15 cellular contexts compared by ENCODE assay signal in the genomic region with DNA sequence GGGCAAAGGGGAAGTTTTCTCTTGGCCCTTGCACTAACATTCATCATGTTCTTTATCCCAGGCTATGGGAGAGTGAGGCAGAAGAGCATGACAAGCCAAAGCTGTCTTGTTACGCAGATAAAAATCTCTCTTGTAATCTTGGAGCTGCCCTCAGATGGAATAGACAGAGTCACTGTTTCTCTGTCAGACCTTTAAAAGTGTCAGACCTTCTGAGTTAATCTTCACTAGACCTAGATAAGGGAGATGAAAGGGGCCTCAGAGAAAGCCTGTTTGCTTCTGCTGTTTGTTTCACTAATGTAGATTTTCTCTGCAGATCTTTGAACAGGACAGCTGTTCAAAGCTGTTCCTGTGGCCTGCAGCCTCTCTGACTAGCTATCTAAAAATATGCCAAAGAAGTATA.
"Had no signal": no experiment of that assay in that cellular context is flagged by ENCODE, and none has a peak within 500 bp of the region (broad histone marks: within the 10 kb centered on the region; RNA-seq: fewer than 3 reads in every experiment).

No MANE protein-coding gene starts in this region.

- H3K36me3 ChIP-seq: gastrocnemius medialis, heart left ventricle, neutrophil, thyroid gland, vagina had no signal

- H3K9me3 ChIP-seq: gastrocnemius medialis, heart left ventricle, neutrophil, thyroid gland, vagina had no signal

- H3K4me1 ChIP-seq: gastrocnemius medialis, heart left ventricle, thyroid gland, vagina had no signal

- DNase-seq: activated naive CD4-positive, alpha-beta T cell treated with anti-CD3 and anti-CD28 coated beads, Interleukin-2, amount 10 ng/mL, durations not matched to agents 7 days and 5 days; gastrocnemius medialis; heart left ventricle; mammary epithelial cell; natural killer cell; retina; stimulated activated CD4-positive, alpha-beta T cell treated with anti-CD3 and anti-CD28 coated beads, Interleukin-2, amount 100 ng/mL, for 48 hours; T1000; thyroid gland had no signal

- H3K27ac ChIP-seq: epithelial cell of prostate, gastrocnemius medialis, heart left ventricle, neutrophil, thyroid gland, vagina had no signal

- H3K27me3 ChIP-seq: gastrocnemius medialis, heart left ventricle, thyroid gland, vagina had no signal

- ATAC-seq: activated CD4-positive, CD25-positive, alpha-beta regulatory T cell treated with anti-CD3 and anti-CD28 coated beads, Interleukin-2, amount 50 U/mL, for 24 hours; gastrocnemius medialis; heart left ventricle; left lobe of liver; natural killer cell; stimulated activated memory B cell treated with anti-CD40 and anti-IgM and Interleukin-4, amounts not matched to agents 10 μg/mL and 1 μg/mL and 100 μg/mL, for 72 hours had no signal

- H3K4me3 ChIP-seq: gastrocnemius medialis, heart left ventricle, thyroid gland, vagina had no signal
